Comparison of ENCODE assay signal across 25 cellular contexts in genomic region chr5:172404746-172405145, GRCh38. TPM values are rescaled to one million over a fixed set of nuclear protein-coding genes. Genes with fewer than 3 reads are reported as not detected.
DNase-seq lines count a peak whose midpoint lies in the region; ATAC-seq, FAIRE-seq and TF ChIP-seq lines count a peak whose summit lies in the region.
"Had no signal": no experiment of that assay in that cellular context is flagged by ENCODE, and none has a peak within 500 bp of the region (broad histone marks: within the 10 kb centered on the region; RNA-seq: fewer than 3 reads in every experiment).

No MANE protein-coding gene starts in this region.

- H3K36me3 ChIP-seq in ascending aorta (peaks cover 0 to 11% of the 10 kb centered on the region in 2 donors), endothelial cell of umbilical vein (ENCODE audit: control insufficient read depth in 2 of 2, extremely low read depth in 1 of 2, insufficient read depth in 2 of 2, low read length in 2 of 2) (peaks cover 14 to 18% of the 10 kb centered on the region in 2 experiments), ovary (no peaks in the 10 kb centered on the region), tibial nerve (peaks cover 0 to 6% (median 0%) of the 10 kb centered on the region in 3 donors)

- TSS peak; percentile 3 for BruUV-seq in endothelial cell of umbilical vein (replicated peaks; lab: Mats Ljungman, UMichigan)

- no peak overlapping the region for H2AFZ ChIP-seq in endothelial cell of umbilical vein (ENCODE audit: low read depth, low read length)

- no peak for TF ChIP-seq POLR2A in endothelial cell of umbilical vein (IDR thresholded peaks at IDR 0.05; ENCODE audit: low read depth, low read length)
- no peak for TF ChIP-seq POLR2A in ovary (IDR thresholded peaks at IDR 0.05)
- no peak for TF ChIP-seq POLR2A in tibial nerve (IDR thresholded peaks at IDR 0.05)

- no peak for TF ChIP-seq EP300 in ovary (IDR thresholded peaks at IDR 0.05)
- no peak for TF ChIP-seq EP300 in tibial nerve (IDR thresholded peaks at IDR 0.05)

- no peak overlapping the region for H3K4me3 ChIP-seq in ascending aorta
- no peak overlapping the region for H3K4me3 ChIP-seq in endothelial cell of umbilical vein (replicated peaks in 1 of 3; ENCODE audit: insufficient read depth in 1 of 3, low read depth in 1 of 3, low read length in 3 of 3)
- no peak overlapping the region for H3K4me3 ChIP-seq in ovary
- H3K4me3 ChIP-seq in tibial nerve, result no peak overlapping the region
- H3K4me3 ChIP-seq: BLaER1, MG63, SJSA1 had no signal

- H3K4me2 ChIP-seq in endothelial cell of umbilical vein (ENCODE audit: insufficient read depth, low read length), result no peak overlapping the region
- H3K4me2 ChIP-seq: BLaER1 had no signal

- dilution Hi-C loops in endothelial cell of umbilical vein (cut with MboI; ENCODE audit: extremely low pct_ligation_motif_present, low sequenced_read_pairs), result no loop called here

- TF ChIP-seq CTCF in ascending aorta (IDR thresholded peaks at IDR 0.05), result no peak
- no peak for TF ChIP-seq CTCF in endothelial cell of umbilical vein (IDR thresholded peaks at IDR 0.05; ENCODE audit: extremely low read depth in 1 of 2, insufficient read depth in 1 of 2, low read depth in 1 of 2, low read length in 2 of 2)
- no peak for TF ChIP-seq CTCF in ovary (IDR thresholded peaks at IDR 0.05)
- no peak for TF ChIP-seq CTCF in tibial nerve (IDR thresholded peaks at IDR 0.05)

- no peaks in the 10 kb centered on the region for H3K9me1 ChIP-seq in endothelial cell of umbilical vein (replicated peaks; ENCODE audit: control insufficient read depth, extremely low read depth, insufficient read depth, low read length)

- intact Hi-C loops in ascending aorta (cut with DNase I), result no loop called here
- intact Hi-C loops in endothelial cell of umbilical vein (cut with micrococcal nuclease), result no loop called here
- intact Hi-C loops in ovary (cut with DNase I), result loop anchor here in 2 of 4 donors (10.0 kb wide), 1 partner anchor 50 kb away; the partner anchor contains the start of gene SH3PXD2B (in 2 of the 2)
- intact Hi-C loops in left colon (cut with DNase I, micrococcal nuclease), result loop anchor here in 1 of 2 donors (5.0 kb wide), 1 partner anchor 48 kb away; the partner anchor contains the start of gene SH3PXD2B

- ATAC-seq in left colon, result no peak
- ATAC-seq in GM19035 (IDR thresholded peaks at IDR 0.05; ENCODE audit: unreplicated experiment), result no peak
- ATAC-seq: HCT116 had no signal

- H3K27ac ChIP-seq in ascending aorta (peak overlapping the region; percentile 80 to 93), endothelial cell of umbilical vein (ENCODE audit: insufficient read depth, low read depth, low read length) (no peak overlapping the region), ovary (peak overlapping the region; percentile 67 to 96), tibial nerve (peak overlapping the region in 3 of 4 donors; percentile 92 to 97 (median 96))
- H3K27ac ChIP-seq: BLaER1, SJSA1 had no signal

- WGBS in ovary, 3 donors, result 92 to 94% (median 93%) methylated on average over 4 of the region's 4 CpGs
- WGBS in tibial nerve, 2 donors, result 86 to 89% methylated on average over 4 of the region's 4 CpGs

- H3K9me3 ChIP-seq in ascending aorta, result no peaks in the 10 kb centered on the region
- H3K9me3 ChIP-seq in endothelial cell of umbilical vein (replicated peaks; ENCODE audit: control insufficient read depth, insufficient read depth, low read length), result no peaks in the 10 kb centered on the region
- H3K9me3 ChIP-seq in ovary, result no peaks in the 10 kb centered on the region
- no peaks in the 10 kb centered on the region for H3K9me3 ChIP-seq in tibial nerve
- H3K9me3 ChIP-seq: Caco-2, MG63, SJSA1 had no signal

- H3K4me1 ChIP-seq in ascending aorta, result peaks cover 15 to 30% of the 10 kb centered on the region in 2 donors
- H3K4me1 ChIP-seq in endothelial cell of umbilical vein (ENCODE audit: control insufficient read depth, extremely low read depth, insufficient read depth, low read length), result peaks cover 5% of the 10 kb centered on the region
- H3K4me1 ChIP-seq in ovary (ENCODE audit: insufficient read depth), result peaks cover 20% of the 10 kb centered on the region
- H3K4me1 ChIP-seq in tibial nerve, result peaks cover 0 to 82% (median 26%) of the 10 kb centered on the region in 4 donors
- H3K4me1 ChIP-seq: Caco-2 had no signal

- H4K20me1 ChIP-seq in endothelial cell of umbilical vein (replicated peaks; ENCODE audit: control insufficient read depth, extremely low read depth, insufficient read depth, low read length), result no peaks in the 10 kb centered on the region
- H4K20me1 ChIP-seq: BLaER1 had no signal

- POLR2A ChIA-PET in endothelial cell of umbilical vein (lab: Charles Lee), result no interaction called here

- no peaks in the 10 kb centered on the region for H3K27me3 ChIP-seq in ascending aorta
- H3K27me3 ChIP-seq in endothelial cell of umbilical vein (ENCODE audit: control insufficient read depth in 2 of 2, insufficient read depth in 2 of 2, low read length in 2 of 2), result no peaks in the 10 kb centered on the region
- no peaks in the 10 kb centered on the region for H3K27me3 ChIP-seq in ovary
- no peaks in the 10 kb centered on the region for H3K27me3 ChIP-seq in tibial nerve
- H3K27me3 ChIP-seq: BLaER1, MG63, SJSA1 had no signal

- H3K79me2 ChIP-seq in endothelial cell of umbilical vein (ENCODE audit: control insufficient read depth, insufficient read depth, low read length), result peaks cover 6% of the 10 kb centered on the region

- no peak for FAIRE-seq in endothelial cell of umbilical vein (lab: Jason Lieb, UNC)
- FAIRE-seq: GM12891 had no signal

- DNase-seq in ascending aorta (ENCODE audit: low spot score in 2 of 2) (no peak), endothelial cell of umbilical vein (ENCODE audit: low read depth, low spot score) (no peak), ovary (no peak), tibial nerve (ENCODE audit: low spot score in 2 of 2) (no peak), left colon (no peak), GM03348 (ENCODE audit: low spot score) (no peak)
- DNase-seq: Caco-2; CD4-positive, alpha-beta memory T cell; DMS 273 treated with DMSO at 0.1 percent for 48 hours; DND-41; GOT3; Kasumi-1; MG63; NCI-H1048; NCI-H1417 treated with DMSO at 0.1 percent for 48 hours; NCI-H187; NCI-H2107; NCI-H446 treated with DMSO at 0.1 percent for 48 hours; NCI-H526 treated with DMSO at 0.1 percent for 48 hours; OCI-M1 had no signal

- H3K9ac ChIP-seq in endothelial cell of umbilical vein (replicated peaks; ENCODE audit: extremely low read depth, insufficient read depth, low read length), result no peak overlapping the region
- H3K9ac ChIP-seq: BLaER1 had no signal

- CTCF ChIA-PET in endothelial cell of umbilical vein (lab: Charles Lee), result interaction anchor here (1.5 kb wide), 1 partner anchor 9 kb away, joined by 4 read pairs; no protein-coding TSS in a partner anchor

TF ChIP-seq in endothelial cell of umbilical vein, 7 proteins besides CTCF, POLR2A, EP300 and RAD21:
- no peak for TF ChIP-seq JUN (IDR thresholded peaks at IDR 0.05; ENCODE audit: borderline replicate concordance, insufficient read depth, insufficient read length, low read depth)
- no peak for TF ChIP-seq FOS (IDR thresholded peaks at IDR 0.05; ENCODE audit: borderline replicate concordance, insufficient read depth, low read length)
- TF ChIP-seq MYC (IDR thresholded peaks at IDR 0.05; ENCODE audit: low read depth, low read length), result no peak
- no peak for TF ChIP-seq MAX (IDR thresholded peaks at IDR 0.05; ENCODE audit: insufficient read depth, insufficient read length)
- no peak for TF ChIP-seq EZH2 (IDR thresholded peaks at IDR 0.05; ENCODE audit: borderline replicate concordance, low read depth, low read length, severe bottlenecking)
- no peak for TF ChIP-seq POLR2AphosphoS5 (IDR thresholded peaks at IDR 0.05; ENCODE audit: insufficient read depth, low read depth, low read length)
- no peak for TF ChIP-seq GATA2 (IDR thresholded peaks at IDR 0.05; ENCODE audit: insufficient read depth, insufficient read length, low read depth, low read length)

RNA-seq across cellular contexts. Expression of gene SH3PXD2B, which starts 49.6 kb away (rescaled TPM):
- total RNA-seq in ascending aorta, result 60.8 TPM
- total RNA-seq in endothelial cell of umbilical vein, result 66.3 and 71.8 TPM in 2 replicates
- 23.5 and 24.7 TPM in 2 replicates for polyA plus RNA-seq in endothelial cell of umbilical vein
- 24.4 and 25.9 TPM in 2 replicates for polyA plus RNA-seq in endothelial cell of umbilical vein (2011; cell fraction: cytosol; rRNA removed)
- polyA plus RNA-seq in endothelial cell of umbilical vein (2011; cell fraction: nucleus; rRNA removed), result 33.5 and 36.3 TPM in 2 replicates
- polyA plus RNA-seq in endothelial cell of umbilical vein (2012), result 39.6 and 47.8 TPM in 2 replicates
- 49.9 and 53.1 TPM in 2 replicates for polyA minus RNA-seq in endothelial cell of umbilical vein
- 4.3 TPM for polyA minus RNA-seq in endothelial cell of umbilical vein (2011; cell fraction: cytosol; rRNA and poly(A)+ RNA removed)
- 22.0 and 24.7 TPM in 2 replicates for polyA minus RNA-seq in endothelial cell of umbilical vein (2011; cell fraction: nucleus; rRNA and poly(A)+ RNA removed)
- 10 to 100 TPM; 13.0 to 71.8 (median 61.1) TPM for total RNA-seq in ovary
- 10 to 100 TPM; 16.6 to 49.9 TPM for polyA plus RNA-seq in ovary
- total RNA-seq in tibial nerve, result 10 to 100 TPM; 27.8 to 52.6 (median 44.4) TPM
- 10 to 100 TPM; 11.1 to 12.6 TPM for total RNA-seq in left colon
- polyA plus RNA-seq: CD4-positive, alpha-beta memory T cell had no signal
